In the genomic region with DNA sequence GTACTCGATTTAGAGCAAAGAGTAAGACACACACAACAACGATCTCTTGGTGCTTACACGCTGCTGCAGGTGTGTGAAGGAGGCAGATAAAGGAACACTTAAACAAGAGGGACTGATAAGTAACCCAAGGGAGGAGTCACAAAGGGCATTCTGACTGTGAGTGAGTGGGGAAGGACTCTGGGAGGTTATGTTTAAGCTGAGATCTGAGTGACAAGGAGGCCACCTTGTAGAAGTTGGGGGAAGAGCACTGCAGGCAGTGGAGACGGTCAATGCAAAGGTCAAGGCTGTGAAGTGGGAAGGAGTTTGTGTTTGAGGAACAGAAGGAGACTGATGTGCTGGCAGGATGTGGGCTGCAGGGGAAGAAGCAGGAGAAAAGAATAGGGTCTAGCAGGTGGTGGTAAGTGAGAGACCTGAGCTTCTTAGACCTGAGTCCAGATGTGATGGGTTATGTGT, we compare ENCODE assay signal across 15 cellular contexts.
DNase-seq lines count a peak whose midpoint lies in the region; ATAC-seq and TF ChIP-seq lines count a peak whose summit lies in the region.
"Had no signal": no experiment of that assay in that cellular context is flagged by ENCODE, and none has a peak within 500 bp of the region (broad histone marks: within the 10 kb centered on the region; RNA-seq: fewer than 3 reads in every experiment).

No MANE protein-coding gene starts in this region.

- H3K4me3 ChIP-seq in heart right ventricle (no peak overlapping the region), osteoblast (ENCODE audit: insufficient read depth, low read length) (no peak overlapping the region), vagina (peak overlapping the region in 1 of 2 donors; percentile 5)
- H3K4me3 ChIP-seq: pancreas, SK-N-MC had no signal

- peaks cover 24% of the 10 kb centered on the region for H3K4me1 Mint-ChIP-seq in activated T-helper 2 cell treated with anti-CD3 and anti-CD28 coated beads, Interferon-gamma antibody, Interleukin-2, Interleukin-4, amounts not matched to agents 10 μg/mL and 5 μg/mL and 100 μg/mL, durations not matched to agents 14 hours and 24 hours and 36 hours (ENCODE audit: low read depth)

- H3K36me3 ChIP-seq in heart right ventricle (peaks cover 0 to 20% (median 0%) of the 10 kb centered on the region in 9 donors), osteoblast (ENCODE audit: insufficient read depth, low read length) (peaks cover 10% of the 10 kb centered on the region), vagina (no peaks in the 10 kb centered on the region)
- H3K36me3 ChIP-seq: pancreas had no signal

- H3K9me3 ChIP-seq in heart right ventricle (no peaks in the 10 kb centered on the region), osteoblast (ENCODE audit: low read depth, low read length) (no peaks in the 10 kb centered on the region), vagina (no peaks in the 10 kb centered on the region)
- H3K9me3 ChIP-seq: pancreas had no signal

- H3K27me3 ChIP-seq in heart right ventricle: no peaks in the 10 kb centered on the region
- H3K27me3 ChIP-seq in osteoblast (ENCODE audit: insufficient read depth, low read length): no peaks in the 10 kb centered on the region
- H3K27me3 ChIP-seq in vagina: no peaks in the 10 kb centered on the region
- H3K27me3 ChIP-seq: pancreas had no signal

- ATAC-seq in heart right ventricle (no peak), GM18870 (IDR thresholded peaks at IDR 0.05; ENCODE audit: unreplicated experiment) (no peak), GM19452 (IDR thresholded peaks at IDR 0.05; ENCODE audit: unreplicated experiment) (no peak)
- ATAC-seq: left lobe of liver had no signal

- H3K4me3 Mint-ChIP-seq in activated T-helper 2 cell treated with anti-CD3 and anti-CD28 coated beads, Interferon-gamma antibody, Interleukin-2, Interleukin-4, amounts not matched to agents 10 μg/mL and 5 μg/mL and 100 μg/mL, durations not matched to agents 14 hours and 24 hours and 36 hours (ENCODE audit: low read depth): no peak overlapping the region

- DNase-seq in heart right ventricle: no peak
- no peak for DNase-seq in cardiac septum (ENCODE audit: low spot score)
- no peak for DNase-seq in activated T-helper 2 cell treated with anti-CD3 and anti-CD28 coated beads, Interferon-gamma antibody, Interleukin-2, Interleukin-4, amounts not matched to agents 10 μg/mL and 5 μg/mL and 100 μg/mL, durations not matched to agents 14 hours and 24 hours and 36 hours (ENCODE audit: low spot score)
- no peak for DNase-seq in osteoblast (ENCODE audit: insufficient read length, low spot score, missing footprints)
- no peak for DNase-seq in vagina (ENCODE audit: extremely low spot score in 2 of 2)
- no peak for DNase-seq in NCI-H526 treated with DMSO at 0.1 percent for 48 hours (lab: John Stamatoyannopoulos, UW)
- DNase-seq: activated CD4-positive, CD25-positive, alpha-beta regulatory T cell treated with anti-CD3 and anti-CD28 coated beads, Interleukin-2, amount 50 U/mL, for 72 hours; AML-193; NCI-H1417; NCI-H748 treated with DMSO at 0.1 percent for 48 hours; pancreas had no signal

- peaks cover 0 to 98% (median 79%) of the 10 kb centered on the region in 9 donors for H3K4me1 ChIP-seq in heart right ventricle
- peaks cover 33% of the 10 kb centered on the region for H3K4me1 ChIP-seq in osteoblast (ENCODE audit: insufficient read depth, low read length)
- H3K4me1 ChIP-seq in vagina: peaks cover 50% of the 10 kb centered on the region

- intact Hi-C loops in heart right ventricle (cut with DNase I) (no loop called here), cardiac septum (cut with DNase I) (no loop called here), vagina (cut with DNase I) (loop anchor here (10.0 kb wide), 1 partner anchor 48 kb away; no protein-coding TSS in a partner anchor)
- intact Hi-C loops in activated T-helper 2 cell treated with anti-CD3 and anti-CD28 coated beads, Interferon-gamma antibody, Interleukin-2, Interleukin-4, amounts not matched to agents 10 μg/mL and 5 μg/mL and 100 μg/mL, durations not matched to agents 14 hours and 24 hours and 36 hours (cut with micrococcal nuclease): no loop called here

- no peak for TF ChIP-seq POLR2A in vagina (IDR thresholded peaks at IDR 0.05)

- H3K36me3 Mint-ChIP-seq in activated T-helper 2 cell treated with anti-CD3 and anti-CD28 coated beads, Interferon-gamma antibody, Interleukin-2, Interleukin-4, amounts not matched to agents 10 μg/mL and 5 μg/mL and 100 μg/mL, durations not matched to agents 14 hours and 24 hours and 36 hours (ENCODE audit: low read depth): peaks cover 26% of the 10 kb centered on the region

- H3K27ac Mint-ChIP-seq in activated T-helper 2 cell treated with anti-CD3 and anti-CD28 coated beads, Interferon-gamma antibody, Interleukin-2, Interleukin-4, amounts not matched to agents 10 μg/mL and 5 μg/mL and 100 μg/mL, durations not matched to agents 14 hours and 24 hours and 36 hours: peak overlapping the region; percentile 40

- H3K79me2 ChIP-seq in osteoblast (ENCODE audit: insufficient read depth, low read length): peaks cover 86% of the 10 kb centered on the region

- H3K27me3 Mint-ChIP-seq in activated T-helper 2 cell treated with anti-CD3 and anti-CD28 coated beads, Interferon-gamma antibody, Interleukin-2, Interleukin-4, amounts not matched to agents 10 μg/mL and 5 μg/mL and 100 μg/mL, durations not matched to agents 14 hours and 24 hours and 36 hours (ENCODE audit: low read depth): no peaks in the 10 kb centered on the region

- peaks cover 6% of the 10 kb centered on the region for H4K20me1 ChIP-seq in osteoblast (ENCODE audit: insufficient read depth, low read length)

- H3K9me3 Mint-ChIP-seq in activated T-helper 2 cell treated with anti-CD3 and anti-CD28 coated beads, Interferon-gamma antibody, Interleukin-2, Interleukin-4, amounts not matched to agents 10 μg/mL and 5 μg/mL and 100 μg/mL, durations not matched to agents 14 hours and 24 hours and 36 hours: no peaks in the 10 kb centered on the region

- H3K27ac ChIP-seq in heart right ventricle (peak overlapping the region in 7 of 10 donors; percentile 48 to 75 (median 56)), osteoblast (ENCODE audit: low read depth, low read length) (peak overlapping the region; percentile 6), vagina (peak overlapping the region; percentile 69)
- H3K27ac ChIP-seq: pancreas, SK-N-MC had no signal

- H3K4me2 ChIP-seq in osteoblast (ENCODE audit: insufficient read depth, low read length): no peak overlapping the region

- 63 to 68% methylated on average over 4 of the region's 4 CpGs for WGBS in heart right ventricle, 2 donors

- TF ChIP-seq CTCF in heart right ventricle (IDR thresholded peaks at IDR 0.05) (no peak), osteoblast (IDR thresholded peaks at IDR 0.05; ENCODE audit: extremely low read depth, low read depth, low read length) (no peak), vagina (IDR thresholded peaks at IDR 0.05) (no peak)

- H2AFZ ChIP-seq in osteoblast (ENCODE audit: low read length): no peak overlapping the region

Comparison
In these comparisons a context has a peak if more than half of its experiments do, and no peak if none do; other contexts are left out.
1. H3K27ac ChIP-seq: peak in every context shown above with its lines; median percentile 69 in vagina; 56 in heart right ventricle; 6 in osteoblast.